ENCODE assay signal across 15 cellular contexts in genomic region chr15:92244703-92245102, GRCh38.
"Had no signal": no experiment of that assay in that cellular context is flagged by ENCODE, and none has a peak within 500 bp of the region (broad histone marks: within the 10 kb centered on the region; RNA-seq: fewer than 3 reads in every experiment).

No MANE protein-coding gene starts in this region.

- H3K27me3 ChIP-seq: neural progenitor cell, right lobe of liver had no signal

- H3K27ac Mint-ChIP-seq: activated CD4-positive, alpha-beta T cell treated with anti-CD3 and anti-CD28 coated beads, Interleukin-2, amount 10 ng/mL, durations not matched to agents 7 days and 5 days; activated naive CD8-positive, alpha-beta T cell treated with anti-CD3 and anti-CD28 coated beads, Interleukin-2, amount 50 U/mL, for 24 hours; activated T-helper 17 cell treated with anti-CD3 and anti-CD28 coated beads, Interleukin-2, amount 50 U/mL, for 72 hours; effector memory CD8-positive, alpha-beta T cell; mesothelial cell of epicardium; neural progenitor cell had no signal

- DNase-seq: activated CD4-positive, alpha-beta T cell treated with anti-CD3 and anti-CD28 coated beads, Interleukin-2, amount 10 ng/mL, durations not matched to agents 7 days and 5 days; activated CD8-positive, alpha-beta memory T cell treated with anti-CD3 and anti-CD28 coated beads for 24 hours; activated naive CD4-positive, alpha-beta T cell treated with Interleukin-2 at 50 U/mL for 16 hours; activated naive CD8-positive, alpha-beta T cell treated with anti-CD3 and anti-CD28 coated beads, Interleukin-2, amount 50 U/mL, for 24 hours; dermis blood vessel endothelial cell; effector memory CD8-positive, alpha-beta T cell; gastrocnemius medialis; heart right ventricle; left cardiac atrium; lower lobe of right lung; psoas muscle; right lobe of liver had no signal

- H3K4me1 ChIP-seq: gastrocnemius medialis, heart right ventricle, lower lobe of right lung, neural progenitor cell, psoas muscle, right lobe of liver had no signal

- H3K4me3 ChIP-seq: gastrocnemius medialis, heart right ventricle, lower lobe of right lung, neural progenitor cell, psoas muscle, right lobe of liver had no signal

- H3K4me3 Mint-ChIP-seq: activated CD4-positive, alpha-beta T cell treated with anti-CD3 and anti-CD28 coated beads, Interleukin-2, amount 10 ng/mL, durations not matched to agents 7 days and 5 days; activated naive CD8-positive, alpha-beta T cell treated with anti-CD3 and anti-CD28 coated beads, Interleukin-2, amount 50 U/mL, for 24 hours; activated T-helper 17 cell treated with anti-CD3 and anti-CD28 coated beads, Interleukin-2, amount 50 U/mL, for 72 hours; effector memory CD8-positive, alpha-beta T cell; mesothelial cell of epicardium; neural progenitor cell had no signal

- H3K36me3 ChIP-seq: gastrocnemius medialis, heart right ventricle, lower lobe of right lung, neural progenitor cell, right lobe of liver had no signal

- ATAC-seq: activated naive CD8-positive, alpha-beta T cell treated with anti-CD3 and anti-CD28 coated beads, Interleukin-2, amount 50 U/mL, for 24 hours; activated T-helper 17 cell treated with anti-CD3 and anti-CD28 coated beads, Interleukin-2, amount 50 U/mL, for 72 hours; effector memory CD8-positive, alpha-beta T cell; gastrocnemius medialis; heart right ventricle; left cardiac atrium; lower lobe of right lung; psoas muscle; right lobe of liver had no signal

- H3K4me1 Mint-ChIP-seq: activated CD4-positive, alpha-beta T cell treated with anti-CD3 and anti-CD28 coated beads, Interleukin-2, amount 10 ng/mL, durations not matched to agents 7 days and 5 days; activated naive CD8-positive, alpha-beta T cell treated with anti-CD3 and anti-CD28 coated beads, Interleukin-2, amount 50 U/mL, for 24 hours; activated T-helper 17 cell treated with anti-CD3 and anti-CD28 coated beads, Interleukin-2, amount 50 U/mL, for 72 hours; mesothelial cell of epicardium had no signal

- H3K9me3 Mint-ChIP-seq: activated CD4-positive, alpha-beta T cell treated with anti-CD3 and anti-CD28 coated beads, Interleukin-2, amount 10 ng/mL, durations not matched to agents 7 days and 5 days; activated T-helper 17 cell treated with anti-CD3 and anti-CD28 coated beads, Interleukin-2, amount 50 U/mL, for 72 hours; effector memory CD8-positive, alpha-beta T cell had no signal

- H3K27ac ChIP-seq: gastrocnemius medialis, heart right ventricle, lower lobe of right lung, neural progenitor cell, psoas muscle, right lobe of liver had no signal

- H3K36me3 Mint-ChIP-seq: mesothelial cell of epicardium, neural progenitor cell had no signal

- H3K9me3 ChIP-seq: gastrocnemius medialis, lower lobe of right lung, psoas muscle, right lobe of liver had no signal
